In the genomic region with DNA sequence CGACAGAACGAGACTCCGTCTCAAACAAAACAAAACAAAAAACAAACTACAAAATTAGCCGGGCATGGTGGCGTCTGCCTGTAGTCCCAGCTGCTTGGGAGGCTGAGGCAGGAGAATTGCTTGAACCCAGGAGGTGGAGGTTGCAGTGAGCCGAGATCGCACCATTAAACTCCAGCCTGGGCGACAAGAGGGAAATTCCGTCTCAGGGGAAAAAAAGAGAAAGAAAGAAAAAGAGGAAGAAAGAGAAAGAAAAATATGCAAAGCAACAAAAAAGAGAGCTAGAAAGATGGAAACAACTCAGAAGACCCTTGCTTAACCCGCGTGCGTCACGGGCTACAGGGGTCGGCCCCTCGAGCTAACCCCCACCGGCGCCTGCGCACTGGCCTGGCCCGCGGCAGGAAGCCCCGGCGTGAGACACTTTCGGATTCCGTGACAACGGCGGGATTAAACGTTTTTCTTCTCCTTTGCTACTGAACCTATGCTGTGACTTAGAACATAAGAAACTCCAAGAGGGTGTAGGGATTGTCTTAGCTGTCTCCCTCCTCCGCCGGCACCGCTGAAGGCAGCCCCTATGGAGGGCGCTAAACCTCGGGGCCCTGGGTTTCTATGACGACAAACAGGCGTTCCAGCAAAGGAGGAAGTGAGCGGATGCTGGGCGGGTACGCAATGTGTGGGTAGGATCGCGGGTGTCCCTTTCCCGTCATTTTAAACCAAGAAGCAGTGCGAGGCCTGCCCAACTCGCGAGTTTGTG, we compare ENCODE assay signal across 8 cellular contexts. TPM values are rescaled to one million over a fixed set of nuclear protein-coding genes. Genes with fewer than 3 reads are reported as not detected.
A peak's percentile ranks its signal among the peaks of the same experiment; 100 is the strongest.
DNase-seq lines count a peak whose midpoint lies in the region; ATAC-seq, FAIRE-seq and TF ChIP-seq lines count a peak whose summit lies in the region.

A gene with protein sequence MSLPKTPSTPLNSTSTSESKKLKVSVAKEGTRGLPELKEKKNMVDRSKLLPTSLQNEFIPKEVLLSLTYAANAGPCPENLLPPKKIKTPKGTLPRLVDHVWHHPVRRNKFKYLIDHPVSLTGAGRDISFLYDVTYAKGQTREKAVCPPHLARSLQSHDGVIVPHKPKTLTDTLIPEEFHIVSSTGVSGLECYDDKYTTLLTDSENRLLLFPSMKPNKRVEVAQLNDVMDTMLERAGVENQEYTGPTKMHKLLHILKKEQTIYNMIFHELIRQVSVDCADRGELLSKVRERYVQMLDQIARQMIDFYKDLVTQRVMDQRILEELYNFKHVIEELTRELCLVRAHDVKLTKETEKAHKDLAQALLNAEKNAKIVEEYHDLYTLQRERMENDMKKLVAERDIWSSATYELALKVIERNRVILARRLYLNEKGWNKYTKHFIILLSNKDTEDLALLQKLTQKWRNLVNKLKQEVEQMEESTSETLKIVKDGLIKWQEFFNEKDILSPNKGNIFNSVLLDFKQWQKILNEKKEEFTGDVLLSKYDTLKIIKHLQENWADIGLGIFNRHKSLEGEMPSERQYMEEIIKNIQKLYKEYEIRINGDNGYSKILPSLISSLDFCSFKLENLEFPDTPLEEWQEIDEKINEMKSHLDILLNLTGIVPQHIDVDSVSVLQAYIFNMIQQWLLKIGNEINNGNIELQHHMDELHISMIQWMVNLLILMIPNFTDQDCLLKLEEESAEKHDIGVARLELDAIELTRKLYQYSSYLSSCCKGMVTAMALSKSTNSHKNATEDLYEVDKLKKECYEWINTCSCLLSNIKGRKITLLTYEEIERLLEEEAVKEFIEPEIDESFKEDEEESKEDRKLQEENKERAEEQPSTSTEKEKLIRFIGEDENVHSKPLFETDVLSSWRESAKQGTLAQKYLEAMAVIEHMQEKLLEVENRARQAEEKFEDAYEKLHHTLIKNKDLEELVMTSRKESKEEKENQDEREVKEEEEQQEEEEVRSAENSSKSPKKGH (plus strand): TSS at position 630 of the 751 bp plus-strand sequence. CDS start 539 bp downstream, outside the sequence.

- peak within 1 kb of the TSS; percentile 95 for H3K4me3 ChIP-seq in NT2/D1 (ENCODE audit: insufficient read length, low read depth)
- H3K4me3 ChIP-seq in endothelial cell of umbilical vein (replicated peaks in 1 of 3; ENCODE audit: insufficient read depth in 1 of 3, low read depth in 1 of 3, low read length in 3 of 3) = peak within 1 kb of the TSS; percentile 79 to 85 (median 80)

- ATAC-seq in GM21381 (IDR thresholded peaks at IDR 0.05; ENCODE audit: unreplicated experiment) = peak; percentile 98

- CTCF ChIA-PET in endothelial cell of umbilical vein (lab: Charles Lee) = interaction anchor here (0.5 to 1.6 kb wide), 7 partner anchors 8 to 449 kb away, joined by 3 to 8 read pairs (median 4); a partner anchor contains a TSS

- peak; percentile 84 for DNase-seq in Caki2 (ENCODE audit: low read depth)
- peak; percentile 91 for DNase-seq in HTR-8/SVneo (ENCODE audit: insufficient read length, low spot score)
- peak; percentile 68 for DNase-seq in NT2/D1 (ENCODE audit: low read depth, low spot score)
- peak; percentile 77 for DNase-seq in activated CD8-positive, alpha-beta memory T cell treated with anti-CD3 and anti-CD28 coated beads, Interleukin-2, amount 50 U/mL, for 24 hours (ENCODE audit: extremely low read depth)
- DNase-seq in endothelial cell of umbilical vein (ENCODE audit: low read depth, low spot score) = peak; percentile 86
- DNase-seq in midbrain (lab: John Stamatoyannopoulos, UW) = peak; percentile 79
- DNase-seq in stimulated activated CD8-positive, alpha-beta memory T cell treated with anti-CD3 and anti-CD28 coated beads, Interleukin-2, amount 100 ng/mL, for 1 hour (ENCODE audit: low read depth in 2 of 2) = peak; percentile 77 to 82

- H3K79me2 ChIP-seq in endothelial cell of umbilical vein (ENCODE audit: control insufficient read depth, insufficient read depth, low read length) = no peaks in the 10 kb centered on the region

- H3K9me1 ChIP-seq in endothelial cell of umbilical vein (replicated peaks; ENCODE audit: control insufficient read depth, extremely low read depth, insufficient read depth, low read length) = no peaks in the 10 kb centered on the region

- in situ Hi-C loops in Caki2 (cut with HindIII; ENCODE audit: low pct_unique_long_range_greater_than_20kb, low sequenced_read_pairs) = no loop called here

- H3K27me3 ChIP-seq in NT2/D1 (ENCODE audit: insufficient read depth, insufficient read length) (no peaks in the 10 kb centered on the region), endothelial cell of umbilical vein (ENCODE audit: control insufficient read depth in 2 of 2, insufficient read depth in 2 of 2, low read length in 2 of 2) (peaks cover 0 to 1% of the 10 kb centered on the region in 2 experiments)

- intact Hi-C loops in endothelial cell of umbilical vein (cut with micrococcal nuclease) = loop anchor here (1.0 to 5.0 kb wide), 6 partner anchors 73 to 823 kb away; a partner anchor contains a TSS

- H3K9me3 ChIP-seq in NT2/D1 (ENCODE audit: insufficient read depth, low read length) (no peaks in the 10 kb centered on the region), endothelial cell of umbilical vein (replicated peaks; ENCODE audit: control insufficient read depth, insufficient read depth, low read length) (no peaks in the 10 kb centered on the region)

- H4K20me1 ChIP-seq in endothelial cell of umbilical vein (replicated peaks; ENCODE audit: control insufficient read depth, extremely low read depth, insufficient read depth, low read length) = no peaks in the 10 kb centered on the region

- H3K4me2 ChIP-seq in endothelial cell of umbilical vein (ENCODE audit: insufficient read depth, low read length) = peak within 1 kb of the TSS; percentile 83

- BruUV-seq in endothelial cell of umbilical vein (replicated peaks; lab: Mats Ljungman, UMichigan) = TSS peak; percentile 81

- H2AFZ ChIP-seq in endothelial cell of umbilical vein (ENCODE audit: low read depth, low read length) = peak within 1 kb of the TSS; percentile 97

- POLR2A ChIA-PET in endothelial cell of umbilical vein (lab: Charles Lee) = interaction anchor here (0.6 kb wide), 1 partner anchor 308 kb away, joined by 5 read pairs; no protein-coding TSS in a partner anchor

- H3K4me1 ChIP-seq in NT2/D1 (ENCODE audit: insufficient read depth, insufficient read length) (no peaks in the 10 kb centered on the region), endothelial cell of umbilical vein (ENCODE audit: control insufficient read depth, extremely low read depth, insufficient read depth, low read length) (peaks cover 4% of the 10 kb centered on the region)

- FAIRE-seq in HTR-8/SVneo (lab: Jason Lieb, UNC) (no peak), endothelial cell of umbilical vein (lab: Jason Lieb, UNC) (peak; percentile 93)

- no peak for TF ChIP-seq CTCF in endothelial cell of umbilical vein (IDR thresholded peaks at IDR 0.05; ENCODE audit: extremely low read depth in 1 of 2, insufficient read depth in 1 of 2, low read depth in 1 of 2, low read length in 2 of 2)

- peak within 1 kb of the TSS; percentile 91 for H3K9ac ChIP-seq in NT2/D1 (ENCODE audit: insufficient read length, low read depth)
- H3K9ac ChIP-seq in endothelial cell of umbilical vein (replicated peaks; ENCODE audit: extremely low read depth, insufficient read depth, low read length) = peak within 1 kb of the TSS; percentile 99

- TF ChIP-seq POLR2A in endothelial cell of umbilical vein (IDR thresholded peaks at IDR 0.05; ENCODE audit: low read depth, low read length) = peak; percentile 32

- peak within 1 kb of the TSS; percentile 97 for H3K27ac ChIP-seq in endothelial cell of umbilical vein (ENCODE audit: insufficient read depth, low read depth, low read length)

- dilution Hi-C loops in endothelial cell of umbilical vein (cut with MboI; ENCODE audit: extremely low pct_ligation_motif_present, low sequenced_read_pairs) = no loop called here

- H3K36me3 ChIP-seq in NT2/D1 (ENCODE audit: insufficient read depth, insufficient read length, low read length) = no peaks in the 10 kb centered on the region
- H3K36me3 ChIP-seq in endothelial cell of umbilical vein (ENCODE audit: control insufficient read depth in 2 of 2, extremely low read depth in 1 of 2, insufficient read depth in 2 of 2, low read length in 2 of 2) = no peaks in the 10 kb centered on the region

TF ChIP-seq in endothelial cell of umbilical vein, 7 proteins besides CTCF, POLR2A, EP300 and RAD21:
- TF ChIP-seq POLR2AphosphoS5 (IDR thresholded peaks at IDR 0.05; ENCODE audit: insufficient read depth, low read depth, low read length) (peak; percentile 22), EZH2 (IDR thresholded peaks at IDR 0.05; ENCODE audit: borderline replicate concordance, low read depth, low read length, severe bottlenecking) (no peak), GATA2 (IDR thresholded peaks at IDR 0.05; ENCODE audit: insufficient read depth, insufficient read length, low read depth, low read length) (no peak)

RNA-seq across cellular contexts. Expression of the gene that starts here (rescaled TPM):
- total RNA-seq in Caki2 (2014; rRNA removed; shearing (Covaris generic); ENCODE audit: low replicate concordance) = 2.0 TPM in 1 of 2 replicates, not detected in the other
- 0.67 TPM in 1 of 2 replicates, not detected in the other for total RNA-seq in endothelial cell of umbilical vein
- polyA plus RNA-seq in endothelial cell of umbilical vein = 0.11 and 0.17 TPM in 2 replicates
- polyA plus RNA-seq in endothelial cell of umbilical vein (2011; cell fraction: cytosol; rRNA removed) = 0.03 TPM in 1 of 2 replicates, not detected in the other
- polyA plus RNA-seq in endothelial cell of umbilical vein (2011; cell fraction: nucleus; rRNA removed) = 1.3 and 1.9 TPM in 2 replicates
- not detected in 2 replicates for polyA plus RNA-seq in endothelial cell of umbilical vein (2012)
- polyA minus RNA-seq in endothelial cell of umbilical vein = 0.95 and 2.4 TPM in 2 replicates
- not detected for polyA minus RNA-seq in endothelial cell of umbilical vein (2011; cell fraction: cytosol; rRNA and poly(A)+ RNA removed)
- 2.2 and 4.0 TPM in 2 replicates for polyA minus RNA-seq in endothelial cell of umbilical vein (2011; cell fraction: nucleus; rRNA and poly(A)+ RNA removed)

Comparison
In these comparisons a context has a peak if more than half of its experiments do, and no peak if none do; other contexts are left out.
1. Peak in every context shown above with its lines: DNase-seq, ATAC-seq, H3K4me3 ChIP-seq and H3K27ac ChIP-seq.